Comparison of ENCODE assay signal across 15 cellular contexts in genomic region chr7:135327458-135327857, GRCh38.
"Had no signal": no experiment of that assay in that cellular context is flagged by ENCODE, and none has a peak within 500 bp of the region (broad histone marks: within the 10 kb centered on the region; RNA-seq: fewer than 3 reads in every experiment).

No MANE protein-coding gene starts in this region.

- ATAC-seq: HepG2 had no signal

- DNase-seq: IMR-90, Kasumi-1, KG1, MM.1S, NCI-H187, NCI-H2171, NCI-H226, NCI-H446, NCI-H510A, NCI-H524 treated with DMSO at 0.1 percent for 48 hours, NCI-H82, SK-N-SH, SW 1271 had no signal

- H3K9me2 ChIP-seq: SK-N-SH had no signal

- H3K9me3 ChIP-seq: SK-N-SH had no signal

- H3K4me2 ChIP-seq: SK-N-SH had no signal

- FAIRE-seq: HepG2, RCC 7860 had no signal

- H3K9ac ChIP-seq: SK-N-SH had no signal
